ENCODE assay signal across 17 cellular contexts in genomic region chr18:40234217-40234616, GRCh38.
DNase-seq lines count a peak whose midpoint lies in the region; ATAC-seq and TF ChIP-seq lines count a peak whose summit lies in the region.
"Had no signal": no experiment of that assay in that cellular context is flagged by ENCODE, and none has a peak within 500 bp of the region (broad histone marks: within the 10 kb centered on the region; RNA-seq: fewer than 3 reads in every experiment).

No MANE protein-coding gene starts in this region.

- H3F3A ChIP-seq in GM23338 (replicated peaks; ENCODE audit: low read depth) = no peaks in the 10 kb centered on the region

- H3K4ac ChIP-seq in neuronal stem cell (ENCODE audit: low read length) = no peak overlapping the region

- H3K9me2 ChIP-seq in GM23338 (ENCODE audit: insufficient read depth) = no peaks in the 10 kb centered on the region

- no peak overlapping the region for H2BK120ac ChIP-seq in neuronal stem cell (ENCODE audit: low read depth, low read length)

- no peak for DNase-seq in GM23338 (ENCODE audit: low spot score)
- no peak for DNase-seq in endodermal cell
- no peak for DNase-seq in mesothelial cell of epicardium (ENCODE audit: low spot score in 2 of 2, unreplicated experiment in 2 of 2)
- no peak for DNase-seq in neuronal stem cell (ENCODE audit: low spot score)
- no peak for DNase-seq in sigmoid colon
- no peak for DNase-seq in NCI-H2029 treated with DMSO at 0.1 percent for 48 hours (lab: John Stamatoyannopoulos, UW)
- DNase-seq in coronary artery (ENCODE audit: low spot score) = no peak
- DNase-seq: 8988T; CD4-positive, alpha-beta memory T cell; DMS153; DMS79; GF-D8; H9 had no signal

- H4K8ac ChIP-seq in neuronal stem cell (ENCODE audit: low read depth, low read length) = no peak overlapping the region

- no peaks in the 10 kb centered on the region for H3K36me3 Mint-ChIP-seq in GM23338 (ENCODE audit: low read depth)
- H3K36me3 Mint-ChIP-seq in endodermal cell (ENCODE audit: low read depth) = no peaks in the 10 kb centered on the region
- no peaks in the 10 kb centered on the region for H3K36me3 Mint-ChIP-seq in mesothelial cell of epicardium
- H3K36me3 Mint-ChIP-seq: CD14-positive monocyte; CD4-positive, alpha-beta memory T cell had no signal

- TF ChIP-seq CTCF in GM23338 (conservative IDR thresholded peaks at IDR 0.05; ENCODE audit: low read depth in 2 of 2) (no peak), endodermal cell (conservative IDR thresholded peaks at IDR 0.05) (no peak), mesothelial cell of epicardium (IDR thresholded peaks at IDR 0.05; ENCODE audit: unreplicated experiment) (no peak), sigmoid colon (IDR thresholded peaks at IDR 0.05) (no peak), coronary artery (IDR thresholded peaks at IDR 0.05) (no peak)

- no peak overlapping the region for H3K18ac ChIP-seq in neuronal stem cell (ENCODE audit: low read length)

- no peak overlapping the region for H2BK15ac ChIP-seq in neuronal stem cell (ENCODE audit: low read length)

- H2AFZ ChIP-seq in GM23338 (no peak overlapping the region), neuronal stem cell (ENCODE audit: low read length) (peak overlapping the region; percentile 7)

- H3K4me1 Mint-ChIP-seq in GM23338 = peaks cover 20% of the 10 kb centered on the region
- peaks cover 23% of the 10 kb centered on the region for H3K4me1 Mint-ChIP-seq in endodermal cell
- H3K4me1 Mint-ChIP-seq in mesothelial cell of epicardium = peaks cover 10% of the 10 kb centered on the region
- H3K4me1 Mint-ChIP-seq: CD14-positive monocyte; CD4-positive, alpha-beta memory T cell had no signal

- no peak overlapping the region for H3K4me3 Mint-ChIP-seq in GM23338
- peak overlapping the region; percentile 17 for H3K4me3 Mint-ChIP-seq in endodermal cell
- H3K4me3 Mint-ChIP-seq in mesothelial cell of epicardium = no peak overlapping the region
- H3K4me3 Mint-ChIP-seq: CD14-positive monocyte; CD4-positive, alpha-beta memory T cell; H9 had no signal

- H3K9me3 Mint-ChIP-seq in GM23338 = peaks cover 8% of the 10 kb centered on the region; the same call in 2 of the 3 replicates
- H3K9me3 Mint-ChIP-seq in endodermal cell = peaks cover 8% of the 10 kb centered on the region
- H3K9me3 Mint-ChIP-seq in mesothelial cell of epicardium = peaks cover 5% of the 10 kb centered on the region

- intact Hi-C loops in sigmoid colon (cut with DNase I) = no loop called here

- no peak overlapping the region for H2AK5ac ChIP-seq in neuronal stem cell (ENCODE audit: low read depth, low read length)

- H3K36me3 ChIP-seq in GM23338 (ENCODE audit: insufficient read depth) (no peaks in the 10 kb centered on the region), endodermal cell (ENCODE audit: control insufficient read depth, insufficient read depth, low read length) (no peaks in the 10 kb centered on the region), neuronal stem cell (replicated peaks in 1 of 2; ENCODE audit: control insufficient read depth in 2 of 2, insufficient read depth in 2 of 2, low read length in 2 of 2) (no peaks in the 10 kb centered on the region), sigmoid colon (no peaks in the 10 kb centered on the region)
- H3K36me3 ChIP-seq: BLaER1 had no signal

- no peak overlapping the region for H4K91ac ChIP-seq in neuronal stem cell (ENCODE audit: low read depth, low read length, poor library complexity)

- no peak for TF ChIP-seq POLR2A in sigmoid colon (IDR thresholded peaks at IDR 0.05)

- no peak overlapping the region for H2BK5ac ChIP-seq in neuronal stem cell (ENCODE audit: low read length)

- H2BK12ac ChIP-seq in neuronal stem cell (ENCODE audit: low read length) = no peak overlapping the region

- H3K14ac ChIP-seq in neuronal stem cell (ENCODE audit: low read length) = no peak overlapping the region

- H3K9ac ChIP-seq in endodermal cell (ENCODE audit: extremely low read depth, low read length, poor library complexity, severe bottlenecking) = no peak overlapping the region
- H3K9ac ChIP-seq in neuronal stem cell (ENCODE audit: low read depth, low read length, poor library complexity) = no peak overlapping the region
- H3K9ac ChIP-seq: BLaER1 had no signal

- H3K27me3 Mint-ChIP-seq in GM23338 (ENCODE audit: insufficient read depth, low read depth, poor library complexity) = no peaks in the 10 kb centered on the region
- peaks cover 2% of the 10 kb centered on the region for H3K27me3 Mint-ChIP-seq in endodermal cell (ENCODE audit: insufficient read depth)
- H3K27me3 Mint-ChIP-seq in mesothelial cell of epicardium (ENCODE audit: low read depth) = no peaks in the 10 kb centered on the region
- H3K27me3 Mint-ChIP-seq: CD4-positive, alpha-beta memory T cell had no signal

- H3K23ac ChIP-seq in neuronal stem cell (ENCODE audit: low read depth, low read length, poor library complexity) = no peak overlapping the region

- peak; percentile 52; the same call in 2 of the 3 replicates for ATAC-seq in GM23338
- no peak for ATAC-seq in activated CD4-positive, CD25-positive, alpha-beta regulatory T cell treated with anti-CD3 and anti-CD28 coated beads, Interleukin-2, amount 50 U/mL, for 24 hours
- ATAC-seq: HepG2 had no signal

- H3K79me1 ChIP-seq in neuronal stem cell (ENCODE audit: low read depth, low read length) = no peaks in the 10 kb centered on the region

- no peak overlapping the region for H3K27ac Mint-ChIP-seq in GM23338
- H3K27ac Mint-ChIP-seq in endodermal cell = no peak overlapping the region
- peak overlapping the region; percentile 4 for H3K27ac Mint-ChIP-seq in mesothelial cell of epicardium
- H3K27ac Mint-ChIP-seq: CD14-positive monocyte; CD4-positive, alpha-beta memory T cell; H9 had no signal

- no peaks in the 10 kb centered on the region for H4K20me1 ChIP-seq in GM23338 (replicated peaks; ENCODE audit: insufficient read depth)
- H4K20me1 ChIP-seq: BLaER1 had no signal

- no peak for TF ChIP-seq EP300 in sigmoid colon (IDR thresholded peaks at IDR 0.05)

- no peak overlapping the region for H3K27ac ChIP-seq in GM23338 (ENCODE audit: low read depth)
- H3K27ac ChIP-seq in endodermal cell (ENCODE audit: low read depth, low read length) = no peak overlapping the region
- peak overlapping the region; percentile 28 for H3K27ac ChIP-seq in neuronal stem cell (replicated peaks; ENCODE audit: low read length)
- no peak overlapping the region for H3K27ac ChIP-seq in sigmoid colon
- no peak overlapping the region for H3K27ac ChIP-seq in coronary artery
- H3K27ac ChIP-seq: BLaER1 had no signal

- H3K9me3 ChIP-seq in endodermal cell (ENCODE audit: control insufficient read depth, low read length) (no peaks in the 10 kb centered on the region), neuronal stem cell (replicated peaks in 1 of 2; ENCODE audit: control insufficient read depth in 2 of 2, insufficient read depth in 1 of 2, low read depth in 1 of 2, low read length in 2 of 2) (no peaks in the 10 kb centered on the region), sigmoid colon (no peaks in the 10 kb centered on the region)
- H3K9me3 ChIP-seq: BLaER1 had no signal

- no peak overlapping the region for H3K4me2 ChIP-seq in GM23338
- no peak overlapping the region for H3K4me2 ChIP-seq in neuronal stem cell (ENCODE audit: insufficient read depth, low read length, poor library complexity, severe bottlenecking)
- H3K4me2 ChIP-seq: BLaER1 had no signal

- H3K4me3 ChIP-seq in GM23338 (no peak overlapping the region), endodermal cell (ENCODE audit: low read length) (no peak overlapping the region), neuronal stem cell (ENCODE audit: low read length in 2 of 2) (no peak overlapping the region), sigmoid colon (no peak overlapping the region), coronary artery (no peak overlapping the region)
- H3K4me3 ChIP-seq: BLaER1 had no signal

- no peaks in the 10 kb centered on the region for H3K27me3 ChIP-seq in GM23338 (ENCODE audit: insufficient read depth)
- no peaks in the 10 kb centered on the region for H3K27me3 ChIP-seq in endodermal cell (ENCODE audit: control insufficient read depth, insufficient read depth, low read length, poor library complexity, severe bottlenecking)
- no peaks in the 10 kb centered on the region for H3K27me3 ChIP-seq in neuronal stem cell (ENCODE audit: control insufficient read depth in 3 of 3, insufficient read depth in 3 of 3, low read depth in 1 of 3, low read length in 3 of 3)
- no peaks in the 10 kb centered on the region for H3K27me3 ChIP-seq in sigmoid colon
- H3K27me3 ChIP-seq: BLaER1 had no signal

- no peaks in the 10 kb centered on the region for H3K79me2 ChIP-seq in GM23338 (replicated peaks; ENCODE audit: insufficient read depth)

- H3K4me1 ChIP-seq in GM23338 (ENCODE audit: insufficient read depth) (peaks cover 5% of the 10 kb centered on the region; the same call in 1 of the 2 replicates), endodermal cell (ENCODE audit: control insufficient read depth, insufficient read depth, low read length) (no peaks in the 10 kb centered on the region), neuronal stem cell (ENCODE audit: control insufficient read depth in 2 of 2, insufficient read depth in 1 of 2, low read depth in 1 of 2, low read length in 2 of 2) (peaks cover 1 to 2% of the 10 kb centered on the region in 2 donors), sigmoid colon (peaks cover 0 to 8% (median 0%) of the 10 kb centered on the region in 4 donors)
- H3K4me1 ChIP-seq: BLaER1 had no signal

TF ChIP-seq in GM23338, 12 proteins besides CTCF, POLR2A, EP300 and RAD21 (continues in another document):
- TF ChIP-seq POLR2AphosphoS5 (IDR thresholded peaks at IDR 0.05; ENCODE audit: low read depth) = no peak
- TF ChIP-seq CREB1 (CRISPR knock-in tag; IDR thresholded peaks at IDR 0.05; ENCODE audit: low read depth) = no peak
- TF ChIP-seq ZNF114 (CRISPR knock-in tag; IDR thresholded peaks at IDR 0.05) = no peak
- no peak for TF ChIP-seq NANOG (IDR thresholded peaks at IDR 0.05; ENCODE audit: borderline replicate concordance)
